Comparison of ENCODE assay signal across 8 cellular contexts in the genomic region with DNA sequence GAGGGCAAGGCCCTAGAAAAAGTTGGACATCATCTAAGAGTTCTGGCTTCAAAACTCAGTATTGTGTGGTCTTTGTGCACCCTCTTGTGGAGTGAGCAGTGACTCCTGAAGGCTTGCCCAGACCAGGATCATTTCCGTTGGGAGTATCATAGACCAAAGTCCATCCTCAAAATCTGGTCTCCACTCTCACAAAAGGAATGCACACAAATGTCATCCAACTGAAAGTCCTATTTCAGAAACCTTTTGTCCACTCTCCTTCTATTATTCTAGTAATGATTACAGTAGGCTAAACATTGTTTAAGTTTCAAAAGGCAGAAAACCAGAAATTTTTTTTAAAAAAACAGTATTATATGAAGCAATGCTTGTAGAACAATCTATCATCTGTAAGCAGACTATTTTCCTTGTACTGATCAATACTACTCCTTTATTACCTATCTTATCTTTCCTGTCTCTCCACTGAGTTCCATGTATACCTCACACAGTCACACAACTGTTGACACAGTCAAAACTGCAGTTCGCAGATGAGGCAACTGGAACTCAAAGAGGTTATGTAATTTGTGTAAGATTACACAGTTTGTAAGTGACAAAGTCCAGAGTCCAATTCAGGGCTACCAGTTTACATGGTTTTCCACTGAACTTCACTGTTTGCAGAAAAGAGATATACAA. TPM values are rescaled to one million over a fixed set of nuclear protein-coding genes. Genes with fewer than 3 reads are reported as not detected.
DNase-seq lines count a peak whose midpoint lies in the region; ATAC-seq and TF ChIP-seq lines count a peak whose summit lies in the region.

No MANE protein-coding gene starts in this region.

- no peaks in the 10 kb centered on the region for H3K4me1 Mint-ChIP-seq in activated CD4-positive, alpha-beta memory T cell treated with anti-CD3 and anti-CD28 coated beads for 36 hours (ENCODE audit: low read depth)

- peak; percentile 34 for TF ChIP-seq CTCF in GM13976 (IDR thresholded peaks at IDR 0.05; ENCODE audit: borderline replicate concordance, control extremely low read depth, extremely low read depth, insufficient read depth, missing control alignments)

- DNase-seq in 8988T (peak; percentile 19), GM13976 (ENCODE audit: low spot score) (peak; percentile 20), NCI-H510A (lab: John Stamatoyannopoulos, UW) (peak; percentile 27), dermis microvascular lymphatic vessel endothelial cell (ENCODE audit: low read depth in 2 of 2) (peak; percentile 40 to 59), middle frontal gyrus (ENCODE audit: extremely low spot score, low spot score) (peak; percentile 29), GM19238 (ENCODE audit: insufficient read length, low spot score) (no peak)
- no peak for DNase-seq in activated CD4-positive, alpha-beta memory T cell treated with anti-CD3 and anti-CD28 coated beads for 36 hours

- no peak overlapping the region for H3K27ac Mint-ChIP-seq in activated CD4-positive, alpha-beta memory T cell treated with anti-CD3 and anti-CD28 coated beads for 36 hours

- CTCF ChIA-PET in activated CD4-positive, alpha-beta memory T cell treated with anti-CD3 and anti-CD28 coated beads for 36 hours (lab: Charles Lee): interaction anchor here (2.4 kb wide), 1 partner anchor 231 kb away, joined by 8 read pairs; no protein-coding TSS in a partner anchor

- ATAC-seq in HG03520 (IDR thresholded peaks at IDR 0.05; ENCODE audit: unreplicated experiment): no peak

- H3K36me3 Mint-ChIP-seq in activated CD4-positive, alpha-beta memory T cell treated with anti-CD3 and anti-CD28 coated beads for 36 hours: no peaks in the 10 kb centered on the region

- POLR2A ChIA-PET in activated CD4-positive, alpha-beta memory T cell treated with anti-CD3 and anti-CD28 coated beads for 36 hours (lab: Charles Lee): no interaction called here

- peaks cover 1% of the 10 kb centered on the region for H3K27me3 Mint-ChIP-seq in activated CD4-positive, alpha-beta memory T cell treated with anti-CD3 and anti-CD28 coated beads for 36 hours

- H3K4me3 Mint-ChIP-seq in activated CD4-positive, alpha-beta memory T cell treated with anti-CD3 and anti-CD28 coated beads for 36 hours: no peak overlapping the region

- in situ Hi-C loops in GM13976 (cut with MboI; ENCODE audit: low sequenced_read_pairs, unreplicated experiment): no loop called here

- peaks cover 8% of the 10 kb centered on the region for H3K9me3 Mint-ChIP-seq in activated CD4-positive, alpha-beta memory T cell treated with anti-CD3 and anti-CD28 coated beads for 36 hours

- intact Hi-C loops in activated CD4-positive, alpha-beta memory T cell treated with anti-CD3 and anti-CD28 coated beads for 36 hours (cut with micrococcal nuclease): no loop called here

RNA-seq across cellular contexts. Expression of gene COX16, which starts 41.4 kb away (rescaled TPM):
- total RNA-seq in dermis microvascular lymphatic vessel endothelial cell: 30.6 and 42.2 TPM in 2 replicates
- total RNA-seq in activated CD4-positive, alpha-beta memory T cell treated with anti-CD3 and anti-CD28 coated beads for 36 hours: 10 to 100 TPM; 54.6 to 56.5 TPM

Comparison
In these comparisons a context has a peak if more than half of its experiments do, and no peak if none do; other contexts are left out.
1. DNase-seq: peak in 8988T (single experiment), GM13976 (single experiment), NCI-H510A (single experiment), dermis microvascular lymphatic vessel endothelial cell (2 of 2) and middle frontal gyrus (single experiment); none in activated CD4-positive, alpha-beta memory T cell treated with anti-CD3 and anti-CD28 coated beads for 36 hours (single experiment) and GM19238 (single experiment).